1 cellular context compared by ENCODE assay signal in genomic region chr1:18951416-18951815, GRCh38.
TF ChIP-seq lines count a peak whose summit lies in the region.

No MANE protein-coding gene starts in this region.

TF ChIP-seq in HepG2, 621 proteins besides CTCF, POLR2A, EP300 and RAD21:
- 0 out of 2 replicates have a peak, but pooled peaks have one; percentile 17 for TF ChIP-seq ZBTB38 (CRISPR knock-in tag; IDR thresholded peaks at IDR 0.05)
- TF ChIP-seq HNRNPL (IDR thresholded peaks at IDR 0.05; ENCODE audit: low read depth, low read length) = 0 out of 2 replicates have a peak, but pooled peaks have one; percentile 34
- TF ChIP-seq PITX1 (CRISPR knock-in tag; IDR thresholded peaks at IDR 0.05) = no peak
- TF ChIP-seq RFXAP (CRISPR knock-in tag; IDR thresholded peaks at IDR 0.05; ENCODE audit: borderline replicate concordance) = no peak
- TF ChIP-seq CENPX (CRISPR knock-in tag; IDR thresholded peaks at IDR 0.05) = no peak
- no peak for TF ChIP-seq ZNF644 (CRISPR knock-in tag; IDR thresholded peaks at IDR 0.05; ENCODE audit: low read depth)
- TF ChIP-seq ZNF761 (CRISPR knock-in tag; conservative IDR thresholded peaks at IDR 0.05) = no peak
- TF ChIP-seq PAXIP1 (CRISPR knock-in tag; conservative IDR thresholded peaks at IDR 0.05) = no peak
- no peak for TF ChIP-seq PAX8 (CRISPR knock-in tag; IDR thresholded peaks at IDR 0.05; ENCODE audit: borderline replicate concordance)
TF ChIP-seq in HepG2: peak in this region for 2.
